ENCODE assay signal across 10 cellular contexts in genomic region chr18:3209859-3210569, GRCh38. TPM values are rescaled to one million over a fixed set of nuclear protein-coding genes. Genes with fewer than 3 reads are reported as not detected.
DNase-seq lines count a peak whose midpoint lies in the region; ATAC-seq, FAIRE-seq and TF ChIP-seq lines count a peak whose summit lies in the region.
"Had no signal": no experiment of that assay in that cellular context is flagged by ENCODE, and none has a peak within 500 bp of the region (broad histone marks: within the 10 kb centered on the region; RNA-seq: fewer than 3 reads in every experiment).

No MANE protein-coding gene starts in this region.

- H3K9ac ChIP-seq in MM.1S (ENCODE audit: low read length), result no peak overlapping the region

- H3K79me2 ChIP-seq in MM.1S (ENCODE audit: low read length), result no peaks in the 10 kb centered on the region

- H3K9me3 ChIP-seq in MG63, result peaks cover 4% of the 10 kb centered on the region
- H3K9me3 ChIP-seq in pancreas, result no peaks in the 10 kb centered on the region
- no peaks in the 10 kb centered on the region for H3K9me3 ChIP-seq in MM.1S (replicated peaks; ENCODE audit: insufficient read depth, low read length)

- DNase-seq in activated CD4-positive, alpha-beta T cell treated with anti-CD3 and anti-CD28 coated beads, Interleukin-2, amount 10 ng/mL, durations not matched to agents 24 days and 14 days, result peak; percentile 52
- DNase-seq in activated CD4-positive, alpha-beta T cell treated with anti-CD3 and anti-CD28 coated beads, Interleukin-2, amount 50 U/mL, for 4 hours, result no peak
- DNase-seq in MG63, result peak; percentile 8
- no peak for DNase-seq in pancreas
- DNase-seq in MM.1S, result no peak
- no peak for DNase-seq in nucleus accumbens (lab: John Stamatoyannopoulos, UW)
- DNase-seq: NK-92 treated with Interleukin-12 subunit alpha and Interleukin-12 subunit beta, amount 100 ng/mL, for 24 hours had no signal

- H3K27ac ChIP-seq in pancreas (peak overlapping the region in 2 of 4 donors; percentile 24 to 31), MM.1S (ENCODE audit: low read length) (no peak overlapping the region)

- FAIRE-seq in pancreas (lab: Jason Lieb, UNC), result no peak

- H3K27ac Mint-ChIP-seq in activated CD4-positive, alpha-beta T cell treated with anti-CD3 and anti-CD28 coated beads, Interleukin-2, amount 10 ng/mL, durations not matched to agents 24 days and 14 days, result no peak overlapping the region

- H3K4me2 ChIP-seq in MM.1S (ENCODE audit: low read depth, low read length), result no peak overlapping the region

- H3K4me1 Mint-ChIP-seq in activated CD4-positive, alpha-beta T cell treated with anti-CD3 and anti-CD28 coated beads, Interleukin-2, amount 10 ng/mL, durations not matched to agents 24 days and 14 days, result peaks cover 12% of the 10 kb centered on the region

- H3K4me3 ChIP-seq in MG63, result no peak overlapping the region
- H3K4me3 ChIP-seq in pancreas, result no peak overlapping the region
- H3K4me3 ChIP-seq in MM.1S (ENCODE audit: low read length), result no peak overlapping the region

- no peaks in the 10 kb centered on the region for H3K36me3 ChIP-seq in MG63
- H3K36me3 ChIP-seq in pancreas, result peaks cover 0 to 5% (median 0%) of the 10 kb centered on the region in 3 donors
- H3K36me3 ChIP-seq in MM.1S (replicated peaks; ENCODE audit: insufficient read depth, low read length), result no peaks in the 10 kb centered on the region

- peak; percentile 82 for ATAC-seq in GM21723 (IDR thresholded peaks at IDR 0.05; ENCODE audit: unreplicated experiment)
- peak; percentile 52 to 71 (median 62) for ATAC-seq in pancreas
- ATAC-seq in HG03342 (IDR thresholded peaks at IDR 0.05; ENCODE audit: unreplicated experiment), result no peak
- ATAC-seq: left lobe of liver had no signal

- H3K4me3 Mint-ChIP-seq in activated CD4-positive, alpha-beta T cell treated with anti-CD3 and anti-CD28 coated beads, Interleukin-2, amount 10 ng/mL, durations not matched to agents 24 days and 14 days, result no peak overlapping the region

- H3F3A ChIP-seq in MM.1S (ENCODE audit: insufficient read depth, low read length), result no peaks in the 10 kb centered on the region; the same call in 1 of the 2 replicates

- H3K27me3 Mint-ChIP-seq in activated CD4-positive, alpha-beta T cell treated with anti-CD3 and anti-CD28 coated beads, Interleukin-2, amount 10 ng/mL, durations not matched to agents 24 days and 14 days, result no peaks in the 10 kb centered on the region

- TF ChIP-seq CTCF in pancreas (IDR thresholded peaks at IDR 0.05) (no peak), MM.1S (IDR thresholded peaks at IDR 0.05; ENCODE audit: low read length) (no peak)

- H3K36me3 Mint-ChIP-seq in activated CD4-positive, alpha-beta T cell treated with anti-CD3 and anti-CD28 coated beads, Interleukin-2, amount 10 ng/mL, durations not matched to agents 24 days and 14 days (ENCODE audit: low read depth), result no peaks in the 10 kb centered on the region

- 51 to 61% methylated on average over 4 of the region's 4 CpGs for WGBS in pancreas, 2 donors

- intact Hi-C loops in activated CD4-positive, alpha-beta T cell treated with anti-CD3 and anti-CD28 coated beads, Interleukin-2, amount 10 ng/mL, durations not matched to agents 24 days and 14 days (cut with micrococcal nuclease), result no loop called here
- intact Hi-C loops in pancreas (cut with DNase I), result no loop called here

- no peaks in the 10 kb centered on the region for H4K20me1 ChIP-seq in MM.1S (ENCODE audit: insufficient read depth, low read length)

- H3K9me2 ChIP-seq in MM.1S (replicated peaks; ENCODE audit: insufficient read depth, low read length), result no peaks in the 10 kb centered on the region

- H3K9me3 Mint-ChIP-seq in activated CD4-positive, alpha-beta T cell treated with anti-CD3 and anti-CD28 coated beads, Interleukin-2, amount 10 ng/mL, durations not matched to agents 24 days and 14 days, result peaks cover 3% of the 10 kb centered on the region

- no peak overlapping the region for H2AFZ ChIP-seq in MM.1S (ENCODE audit: low read length)

- no peaks in the 10 kb centered on the region for H3K27me3 ChIP-seq in MG63
- no peaks in the 10 kb centered on the region for H3K27me3 ChIP-seq in pancreas
- no peaks in the 10 kb centered on the region for H3K27me3 ChIP-seq in MM.1S (replicated peaks; ENCODE audit: insufficient read depth, low read length)

- peaks cover 29 to 45% (median 29%) of the 10 kb centered on the region in 3 donors for H3K4me1 ChIP-seq in pancreas
- peaks cover 18% of the 10 kb centered on the region for H3K4me1 ChIP-seq in MM.1S (ENCODE audit: low read length)

RNA-seq across cellular contexts. Expression of gene MYOM1, which starts 9.8 kb away (rescaled TPM):
- 0.75 and 1.3 TPM in 2 replicates for total RNA-seq in activated CD4-positive, alpha-beta T cell treated with anti-CD3 and anti-CD28 coated beads, Interleukin-2, amount 10 ng/mL, durations not matched to agents 24 days and 14 days
- 0.03 and 0.05 TPM in 2 replicates for total RNA-seq in MG63 (2014; rRNA removed; shearing (Covaris generic); ENCODE audit: low replicate concordance)
- total RNA-seq in pancreas, result 10 to 100 TPM in 4 of 6 donors, 1 to 10 TPM in 2; 4.7 to 16.8 (median 12.1) TPM
- polyA plus RNA-seq in pancreas, result 10 to 100 TPM; 14.3 to 18.2 TPM

RNA-seq across cellular contexts. Expression of gene MYL12A, which starts 37.6 kb away (rescaled TPM):
- 337 and 340 TPM in 2 replicates for total RNA-seq in activated CD4-positive, alpha-beta T cell treated with anti-CD3 and anti-CD28 coated beads, Interleukin-2, amount 10 ng/mL, durations not matched to agents 24 days and 14 days
- total RNA-seq in MG63 (2014; rRNA removed; shearing (Covaris generic); ENCODE audit: low replicate concordance), result 750 and 1,020 TPM in 2 replicates
- 100 to 1,000 TPM in 5 of 6 donors, 10 to 100 TPM in 1; 89.6 to 203 (median 105) TPM for total RNA-seq in pancreas
- polyA plus RNA-seq in pancreas, result 100 to 1,000 TPM; 125 to 157 TPM

RNA-seq across cellular contexts. Expression of gene MYL12B, which starts 51.9 kb away (rescaled TPM):
- 239 and 245 TPM in 2 replicates for total RNA-seq in activated CD4-positive, alpha-beta T cell treated with anti-CD3 and anti-CD28 coated beads, Interleukin-2, amount 10 ng/mL, durations not matched to agents 24 days and 14 days
- 311 and 396 TPM in 2 replicates for total RNA-seq in MG63 (2014; rRNA removed; shearing (Covaris generic); ENCODE audit: low replicate concordance)
- 100 to 1,000 TPM in 2 of 6 donors, 10 to 100 TPM in 4; 63.0 to 195 (median 82.7) TPM for total RNA-seq in pancreas
- polyA plus RNA-seq in pancreas, result 100 to 1,000 TPM; 198 to 208 TPM

Comparison
In these comparisons a context has a peak if more than half of its experiments do, and no peak if none do; other contexts are left out.
1. DNase-seq: peak in activated CD4-positive, alpha-beta T cell treated with anti-CD3 and anti-CD28 coated beads, Interleukin-2, amount 10 ng/mL, durations not matched to agents 24 days and 14 days (single experiment) and MG63 (single experiment); none in activated CD4-positive, alpha-beta T cell treated with anti-CD3 and anti-CD28 coated beads, Interleukin-2, amount 50 U/mL, for 4 hours (0 of 2), pancreas (0 of 6), MM.1S (single experiment) and nucleus accumbens (0 of 56).